In the genomic region with DNA sequence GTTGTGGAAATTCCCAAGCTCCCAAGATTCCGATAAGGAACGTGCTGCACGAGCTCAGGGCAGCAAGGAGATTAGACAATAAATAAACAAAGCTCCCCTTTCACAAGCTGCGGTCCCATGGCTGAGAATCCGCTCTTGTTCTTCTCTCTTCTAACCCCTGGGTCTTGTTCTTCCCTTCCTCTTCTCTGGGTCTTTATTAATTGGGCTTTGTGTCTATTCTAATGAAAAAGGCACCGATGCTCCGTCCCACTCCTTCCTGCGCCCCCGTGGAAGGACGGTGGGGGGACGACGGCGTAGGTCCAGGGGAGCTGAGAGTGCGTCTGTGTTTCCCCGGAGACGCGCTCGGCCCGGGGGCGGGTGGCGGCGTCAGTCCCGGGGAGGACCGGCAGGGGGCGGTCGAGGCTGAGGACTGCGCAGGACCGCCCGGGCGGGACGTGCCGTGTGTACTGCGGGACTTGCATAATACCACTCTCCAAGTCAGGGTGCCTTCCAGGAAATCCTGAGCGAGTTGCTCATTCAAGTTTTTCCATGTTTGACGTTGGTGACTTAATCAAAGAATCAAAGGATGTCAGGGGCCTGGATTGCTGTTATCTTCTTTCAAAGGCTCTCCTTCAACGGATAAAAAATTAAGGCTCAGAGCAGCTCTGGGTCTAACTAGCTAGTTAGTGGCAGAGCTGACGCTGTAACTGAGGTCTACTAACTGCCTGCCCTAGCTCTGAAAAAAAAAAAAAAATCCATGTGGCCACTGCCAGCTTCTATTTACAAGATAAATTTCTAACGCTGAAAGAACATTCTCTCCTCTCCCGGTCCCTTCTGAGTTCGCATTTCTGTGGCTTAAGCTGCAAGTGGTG, we compare ENCODE assay signal across 8 cellular contexts.
DNase-seq lines count a peak whose midpoint lies in the region; ATAC-seq and TF ChIP-seq lines count a peak whose summit lies in the region.

No MANE protein-coding gene starts in this region.

- no peaks in the 10 kb centered on the region for H3K9me3 Mint-ChIP-seq in activated CD4-positive, alpha-beta memory T cell treated with anti-CD3 and anti-CD28 coated beads, Interleukin-2, amount 10 ng/mL, durations not matched to agents 7 days and 5 days

- H3K36me3 ChIP-seq in A673 (ENCODE audit: insufficient read depth, low read length, poor library complexity, severe bottlenecking) (peaks cover 38% of the 10 kb centered on the region), ectodermal cell (ENCODE audit: control insufficient read depth, insufficient read depth, low read length) (no peaks in the 10 kb centered on the region)

- POLR2A ChIA-PET in A673 (lab: Charles Lee; ENCODE audit: low non-redundant PET): interaction anchor here (0.5 to 1.0 kb wide), 5 partner anchors 32 to 168 kb away, joined by 3 to 11 read pairs (median 5); no protein-coding TSS in a partner anchor
- POLR2A ChIA-PET in activated CD4-positive, alpha-beta memory T cell treated with anti-CD3 and anti-CD28 coated beads, Interleukin-2, amount 10 ng/mL, durations not matched to agents 7 days and 5 days (lab: Charles Lee): no interaction called here

- peak overlapping the region; percentile 16 for H3K4me3 Mint-ChIP-seq in activated CD4-positive, alpha-beta memory T cell treated with anti-CD3 and anti-CD28 coated beads, Interleukin-2, amount 10 ng/mL, durations not matched to agents 7 days and 5 days

- 3 to 5% methylated on average over 40 of the region's 40 CpGs for WGBS in ectodermal cell, 2 experiments

- DNase-seq in A673 (ENCODE audit: low spot score) (peak; percentile 95), NCI-H460 (ENCODE audit: extremely low read depth, low read depth) (peak; percentile 79), lung microvascular endothelial cell (ENCODE audit: low read depth in 2 of 2) (peak; percentile 85 to 93)
- DNase-seq in activated CD4-positive, alpha-beta memory T cell treated with anti-CD3 and anti-CD28 coated beads, Interleukin-2, amount 10 ng/mL, durations not matched to agents 7 days and 5 days: peak; percentile 82
- peak; percentile 2 to 83 (median 39) for DNase-seq in stimulated activated CD4-positive, alpha-beta T cell treated with anti-CD3 and anti-CD28 coated beads, TNF-alpha, amount 100 ng/mL, for 1 hour (ENCODE audit: low read depth in 3 of 3, low spot score in 1 of 3)

- no peaks in the 10 kb centered on the region for H3K27me3 ChIP-seq in A673 (replicated peaks; ENCODE audit: insufficient read depth, low read depth, low read length, poor library complexity)
- H3K27me3 ChIP-seq in ectodermal cell (ENCODE audit: control insufficient read depth, insufficient read depth, low read length, poor library complexity, severe bottlenecking): no peaks in the 10 kb centered on the region

- peaks cover 12% of the 10 kb centered on the region for H3K4me1 Mint-ChIP-seq in activated CD4-positive, alpha-beta memory T cell treated with anti-CD3 and anti-CD28 coated beads, Interleukin-2, amount 10 ng/mL, durations not matched to agents 7 days and 5 days

- H3K4me3 ChIP-seq in A673 (ENCODE audit: low read depth, low read length, poor library complexity, severe bottlenecking) (peak overlapping the region; percentile 14), ectodermal cell (ENCODE audit: insufficient read depth, low read depth, low read length) (peak overlapping the region; percentile 17)

- H3K4me1 ChIP-seq in A673 (ENCODE audit: insufficient read depth, low read length, poor library complexity, severe bottlenecking) (peaks cover 53% of the 10 kb centered on the region), ectodermal cell (ENCODE audit: control insufficient read depth, insufficient read depth, low read length) (no peaks in the 10 kb centered on the region)

- H3K9me3 ChIP-seq in A673 (ENCODE audit: low read depth, low read length, poor library complexity, severe bottlenecking): peaks cover 17% of the 10 kb centered on the region
- no peaks in the 10 kb centered on the region for H3K9me3 ChIP-seq in ectodermal cell (ENCODE audit: control insufficient read depth, low read length)

- no TSS peak for BruUV-seq in A673 (replicated peaks; lab: Mats Ljungman, UMichigan)

- ATAC-seq in GM18511 (IDR thresholded peaks at IDR 0.05; ENCODE audit: unreplicated experiment) (peak; percentile 97), HG03060 (IDR thresholded peaks at IDR 0.05; ENCODE audit: low read depth, unreplicated experiment) (peak; percentile 79)

- H3K27ac Mint-ChIP-seq in activated CD4-positive, alpha-beta memory T cell treated with anti-CD3 and anti-CD28 coated beads, Interleukin-2, amount 10 ng/mL, durations not matched to agents 7 days and 5 days: no peak overlapping the region

- CTCF ChIA-PET in A673 (lab: Charles Lee): interaction anchor here (0.6 to 1.9 kb wide), 13 partner anchors 9 to 489 kb away, joined by 3 to 13 read pairs (median 4); no protein-coding TSS in a partner anchor
- CTCF ChIA-PET in activated CD4-positive, alpha-beta memory T cell treated with anti-CD3 and anti-CD28 coated beads, Interleukin-2, amount 10 ng/mL, durations not matched to agents 7 days and 5 days (lab: Charles Lee): interaction anchor here (0.6 to 3.3 kb wide), 34 partner anchors 8 to 443 kb away, joined by 3 to 62 read pairs (median 4); no protein-coding TSS in a partner anchor

- peaks cover 47% of the 10 kb centered on the region for H3K27me3 Mint-ChIP-seq in activated CD4-positive, alpha-beta memory T cell treated with anti-CD3 and anti-CD28 coated beads, Interleukin-2, amount 10 ng/mL, durations not matched to agents 7 days and 5 days

- TF ChIP-seq CTCF in A673 (conservative IDR thresholded peaks at IDR 0.05; ENCODE audit: low read depth, low read length): peak; percentile 98

- intact Hi-C loops in A673 (cut with micrococcal nuclease; ENCODE audit: unreplicated experiment): loop anchor here (1.0 to 5.0 kb wide), 4 partner anchors 61 to 296 kb away; no protein-coding TSS in a partner anchor

- H3K36me3 Mint-ChIP-seq in activated CD4-positive, alpha-beta memory T cell treated with anti-CD3 and anti-CD28 coated beads, Interleukin-2, amount 10 ng/mL, durations not matched to agents 7 days and 5 days (ENCODE audit: low read depth): no peaks in the 10 kb centered on the region

- H3K27ac ChIP-seq in A673 (ENCODE audit: low read depth, low read length, poor library complexity, severe bottlenecking) (peak overlapping the region; percentile 77), ectodermal cell (ENCODE audit: insufficient read depth, low read depth, low read length, poor library complexity, severe bottlenecking) (no peak overlapping the region)

Comparison
In these comparisons a context has a peak if more than half of its experiments do, and no peak if none do; other contexts are left out.
1. DNase-seq: peak in every context shown above with its lines; median percentile 95 in A673; 89 in lung microvascular endothelial cell; 82 in activated CD4-positive, alpha-beta memory T cell treated with anti-CD3 and anti-CD28 coated beads, Interleukin-2, amount 10 ng/mL, durations not matched to agents 7 days and 5 days; 79 in NCI-H460; 39 in stimulated activated CD4-positive, alpha-beta T cell treated with anti-CD3 and anti-CD28 coated beads, TNF-alpha, amount 100 ng/mL, for 1 hour.